ENCODE assay signal across 1 cellular context in genomic region chr17:69342896-69343644, GRCh38.
TF ChIP-seq lines count a peak whose summit lies in the region.

No MANE protein-coding gene starts in this region.

TF ChIP-seq in H1, 55 proteins besides CTCF, POLR2A, EP300 and RAD21:
- TF ChIP-seq GABPA (IDR thresholded peaks at IDR 0.05; ENCODE audit: borderline replicate concordance, insufficient read depth, low read length), result no peak
- no peak for TF ChIP-seq ZNF274 (IDR thresholded peaks at IDR 0.05; ENCODE audit: borderline replicate concordance, extremely low read depth, low read length)
- TF ChIP-seq CREB1 (IDR thresholded peaks at IDR 0.05), result no peak
- TF ChIP-seq EZH2 (IDR thresholded peaks at IDR 0.05; ENCODE audit: low read depth, low read length, severe bottlenecking), result no peak
- TF ChIP-seq ASH2L (IDR thresholded peaks at IDR 0.05; ENCODE audit: low read length), result no peak
- TF ChIP-seq JUND (IDR thresholded peaks at IDR 0.05; ENCODE audit: low read length), result no peak
- TF ChIP-seq RFX5 (IDR thresholded peaks at IDR 0.05; ENCODE audit: borderline replicate concordance, low read depth, low read length), result no peak
- TF ChIP-seq RXRA (IDR thresholded peaks at IDR 0.05; ENCODE audit: insufficient read depth, low read depth, low read length), result no peak
- TF ChIP-seq HDAC2 (IDR thresholded peaks at IDR 0.05; ENCODE audit: borderline replicate concordance in 1 of 2, low read depth in 2 of 2, low read length in 2 of 2), result no peak
- TF ChIP-seq KDM4A (IDR thresholded peaks at IDR 0.05; ENCODE audit: low read depth, low read length, severe bottlenecking), result no peak
- no peak for TF ChIP-seq KDM5A (IDR thresholded peaks at IDR 0.05; ENCODE audit: low read length)
- no peak for TF ChIP-seq SAP30 (IDR thresholded peaks at IDR 0.05; ENCODE audit: insufficient read depth, insufficient replicate concordance, low read length)
- no peak for TF ChIP-seq POLR2AphosphoS5 (IDR thresholded peaks at IDR 0.05; ENCODE audit: low read depth, low read length)
